Comparison of ENCODE assay signal across 8 cellular contexts in the genomic region with DNA sequence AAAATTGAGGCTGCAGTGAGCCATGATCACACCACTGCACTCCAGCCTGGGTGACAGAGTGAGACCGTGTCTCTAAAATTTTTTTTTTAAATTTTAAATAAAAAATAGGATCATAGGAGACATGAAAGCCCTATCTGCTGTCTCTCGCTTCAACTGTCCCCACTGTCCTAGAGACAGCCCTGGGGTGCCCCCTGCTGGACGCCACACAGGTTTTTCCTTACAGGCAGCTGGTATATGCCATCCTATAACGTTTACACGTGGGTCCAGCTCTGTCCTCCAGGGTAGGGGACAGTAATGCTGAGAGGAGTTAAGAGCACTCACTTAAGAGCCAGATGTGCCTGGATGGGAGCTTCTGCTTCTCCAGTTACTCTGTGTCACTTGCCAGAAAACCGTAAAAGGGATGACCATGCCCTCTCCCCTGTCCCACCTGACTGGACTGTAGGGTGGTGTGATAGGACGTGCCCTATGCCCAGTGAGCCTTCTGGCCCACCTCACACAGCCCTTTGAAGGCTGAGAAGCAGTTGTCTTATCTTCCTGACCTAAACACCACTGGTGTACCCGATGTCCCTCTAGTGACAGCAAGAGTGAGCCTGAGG. TPM values are rescaled to one million over a fixed set of nuclear protein-coding genes. Genes with fewer than 3 reads are reported as not detected.
DNase-seq lines count a peak whose midpoint lies in the region; ATAC-seq and TF ChIP-seq lines count a peak whose summit lies in the region.

No MANE protein-coding gene starts in this region.

- no peak overlapping the region for H2AK5ac ChIP-seq in trophoblast cell (ENCODE audit: low read length)

- H3K79me1 ChIP-seq in trophoblast cell (ENCODE audit: low read length) = no peaks in the 10 kb centered on the region

- H3K27me3 ChIP-seq in SJCRH30 (0 out of 2 replicates have a peak, but pooled peaks cover 13% of the 10 kb centered on the region), gastroesophageal sphincter (peaks cover 66% of the 10 kb centered on the region), trophoblast cell (ENCODE audit: insufficient read depth, low read length) (no peaks in the 10 kb centered on the region), upper lobe of left lung (peaks cover 0 to 10% (median 2%) of the 10 kb centered on the region in 4 donors)

- no peak overlapping the region for H3K4ac ChIP-seq in trophoblast cell (ENCODE audit: low read depth, low read length)

- no peak overlapping the region for H3K23ac ChIP-seq in trophoblast cell (ENCODE audit: low read length)

- 33 to 46% methylated on average over 3 to 7 of the region's 8 CpGs for WGBS in gastroesophageal sphincter (ENCODE audit: low coverage in 1 of 2), 2 donors
- WGBS in trophoblast cell (ENCODE audit: extremely low coverage, insufficient coverage, insufficient read length) = no CpG with 5 or more reads among the region's 8 CpGs
- WGBS in upper lobe of left lung, 2 donors = 27% methylated on average over 7 to 8 of the region's 8 CpGs

- H3K9me3 ChIP-seq in SJCRH30 (replicated peaks) (no peaks in the 10 kb centered on the region), gastroesophageal sphincter (no peaks in the 10 kb centered on the region), trophoblast cell (ENCODE audit: insufficient read depth, low read depth, low read length) (peaks cover 2% of the 10 kb centered on the region), upper lobe of left lung (no peaks in the 10 kb centered on the region)

- H2AFZ ChIP-seq in trophoblast cell (ENCODE audit: insufficient read depth, low read length, poor library complexity) = no peak overlapping the region

- no peak for ATAC-seq in gastroesophageal sphincter
- peak; percentile 52 to 54 for ATAC-seq in upper lobe of left lung (ENCODE audit: low FRiP score in 2 of 2)
- ATAC-seq in HG03045 (IDR thresholded peaks at IDR 0.05; ENCODE audit: unreplicated experiment) = no peak

- no peak overlapping the region for H4K8ac ChIP-seq in trophoblast cell (ENCODE audit: low read depth, low read length)

- TF ChIP-seq CTCF in gastroesophageal sphincter (IDR thresholded peaks at IDR 0.05) (peak in 3 of 4 experiments; percentile 42 to 73 (median 54)), upper lobe of left lung (IDR thresholded peaks at IDR 0.05) (peak; percentile 14 to 76 (median 57))

- no peak overlapping the region for H3K4me2 ChIP-seq in trophoblast cell (ENCODE audit: low read length)

- H3K36me3 ChIP-seq in SJCRH30 (no peaks in the 10 kb centered on the region), gastroesophageal sphincter (no peaks in the 10 kb centered on the region), trophoblast cell (ENCODE audit: control insufficient read depth in 1 of 2, insufficient read depth in 2 of 2, low read length in 2 of 2) (no peaks in the 10 kb centered on the region), upper lobe of left lung (no peaks in the 10 kb centered on the region)

- no peaks in the 10 kb centered on the region for H3K4me1 ChIP-seq in SJCRH30
- peaks cover 0 to 33% (median 18%) of the 10 kb centered on the region in 3 donors for H3K4me1 ChIP-seq in gastroesophageal sphincter
- peaks cover 0 to 5% of the 10 kb centered on the region in 2 experiments for H3K4me1 ChIP-seq in trophoblast cell (ENCODE audit: control insufficient read depth in 1 of 2, insufficient read depth in 2 of 2, low read length in 2 of 2)
- H3K4me1 ChIP-seq in upper lobe of left lung = peaks cover 22 to 27% (median 24%) of the 10 kb centered on the region in 4 donors

- H2BK120ac ChIP-seq in trophoblast cell (ENCODE audit: insufficient read depth, low read length, poor library complexity) = no peak overlapping the region

- TF ChIP-seq POLR2A in gastroesophageal sphincter (IDR thresholded peaks at IDR 0.05) = no peak
- no peak for TF ChIP-seq POLR2A in upper lobe of left lung (IDR thresholded peaks at IDR 0.05)

- H4K12ac ChIP-seq in trophoblast cell (ENCODE audit: low read depth, low read length) = no peak overlapping the region

- H2BK12ac ChIP-seq in trophoblast cell (ENCODE audit: low read length) = no peak overlapping the region

- no peak overlapping the region for H3K18ac ChIP-seq in trophoblast cell (ENCODE audit: low read length)

- H3K14ac ChIP-seq in trophoblast cell (ENCODE audit: low read length) = no peak overlapping the region

- no peak overlapping the region for H3K9ac ChIP-seq in trophoblast cell (ENCODE audit: low read length)

- H2BK5ac ChIP-seq in trophoblast cell (ENCODE audit: low read depth, low read length, poor library complexity) = no peak overlapping the region

- H3K79me2 ChIP-seq in trophoblast cell (ENCODE audit: control insufficient read depth, insufficient read depth, low read length, poor library complexity) = no peaks in the 10 kb centered on the region

- H3K4me3 ChIP-seq in SJCRH30 (no peak overlapping the region), gastroesophageal sphincter (no peak overlapping the region), trophoblast cell (ENCODE audit: low read depth, low read length) (no peak overlapping the region), upper lobe of left lung (no peak overlapping the region)

- peak; percentile 79 for DNase-seq in DMS153 treated with DMSO at 0.1 percent for 48 hours (lab: John Stamatoyannopoulos, UW; ENCODE audit: unreplicated experiment)
- DNase-seq in M059J (ENCODE audit: low read depth) = peak; percentile 74
- peak; percentile 87 to 93 for DNase-seq in SJCRH30
- DNase-seq in activated T-helper 9 cell treated with anti-CD3 and anti-CD28 coated beads, Interleukin-2, amount 50 U/mL, for 16 hours (ENCODE audit: low read depth) = peak; percentile 68
- peak; percentile 68 to 86 for DNase-seq in trophoblast cell
- DNase-seq in upper lobe of left lung = peak in 1 of 2 donors; percentile 69

- no peak overlapping the region for H3K27ac ChIP-seq in SJCRH30
- no peak overlapping the region for H3K27ac ChIP-seq in gastroesophageal sphincter
- no peak overlapping the region for H3K27ac ChIP-seq in trophoblast cell (ENCODE audit: low read depth, low read length)
- H3K27ac ChIP-seq in upper lobe of left lung = no peak overlapping the region

- no peak overlapping the region for H4K91ac ChIP-seq in trophoblast cell (ENCODE audit: low read depth, low read length)

- TF ChIP-seq EP300 in gastroesophageal sphincter (IDR thresholded peaks at IDR 0.05) = no peak
- no peak for TF ChIP-seq EP300 in upper lobe of left lung (IDR thresholded peaks at IDR 0.05)

RNA-seq across cellular contexts. Expression of gene FBXO2, which starts 8.5 kb away (rescaled TPM):
- total RNA-seq in M059J (2014; rRNA removed; shearing (Covaris generic)) = 2.7 and 7.5 TPM in 2 replicates
- total RNA-seq in SJCRH30 (2014; rRNA removed; shearing (Covaris generic)) = not detected in 2 replicates
- total RNA-seq in gastroesophageal sphincter (10 to 100 TPM in 1 of 4 donors, 1 to 10 TPM in 3; 4.7 to 12.5 (median 6.8) TPM), upper lobe of left lung (10 to 100 TPM in 5 of 6 donors, 1 to 10 TPM in 1; 8.2 to 18.0 (median 13.8) TPM)
- 35.7 and 37.3 TPM in 2 replicates for polyA plus RNA-seq in trophoblast cell (2013)

RNA-seq across cellular contexts. Expression of gene FBXO44, which starts 8.9 kb away (rescaled TPM):
- 7.5 and 13.3 TPM in 2 replicates for total RNA-seq in M059J (2014; rRNA removed; shearing (Covaris generic))
- total RNA-seq in SJCRH30 (2014; rRNA removed; shearing (Covaris generic)) = not detected in 2 replicates
- total RNA-seq in gastroesophageal sphincter = 10 to 100 TPM; 10.5 to 22.9 (median 17.2) TPM
- polyA plus RNA-seq in trophoblast cell (2013) = 12.1 and 12.9 TPM in 2 replicates
- total RNA-seq in upper lobe of left lung = 100 to 1,000 TPM in 1 of 6 donors, 10 to 100 TPM in 5; 14.7 to 114 (median 18.0) TPM

RNA-seq across cellular contexts. Expression of gene FBXO6, which starts 18.2 kb away (rescaled TPM):
- 11.0 and 12.2 TPM in 2 replicates for total RNA-seq in M059J (2014; rRNA removed; shearing (Covaris generic))
- not detected in 2 replicates for total RNA-seq in SJCRH30 (2014; rRNA removed; shearing (Covaris generic))
- total RNA-seq in gastroesophageal sphincter = 10 to 100 TPM; 17.0 to 20.7 (median 18.8) TPM
- polyA plus RNA-seq in trophoblast cell (2013) = 1.7 and 2.1 TPM in 2 replicates
- 10 to 100 TPM; 10.5 to 25.4 (median 16.4) TPM for total RNA-seq in upper lobe of left lung

RNA-seq across cellular contexts. Expression of gene MAD2L2, which starts 35.2 kb away (rescaled TPM):
- total RNA-seq in M059J (2014; rRNA removed; shearing (Covaris generic)) = 129 and 141 TPM in 2 replicates
- total RNA-seq in SJCRH30 (2014; rRNA removed; shearing (Covaris generic)) = 172 and 174 TPM in 2 replicates
- total RNA-seq in gastroesophageal sphincter (10 to 100 TPM; 19.4 to 43.7 (median 24.3) TPM), upper lobe of left lung (10 to 100 TPM; 20.3 to 38.8 (median 28.0) TPM)
- 33.2 and 36.9 TPM in 2 replicates for polyA plus RNA-seq in trophoblast cell (2013)

RNA-seq across cellular contexts. Expression of gene DRAXIN, which starts 45.7 kb away (rescaled TPM):
- total RNA-seq in M059J (2014; rRNA removed; shearing (Covaris generic)) = 0.12 and 0.25 TPM in 2 replicates
- total RNA-seq in SJCRH30 (2014; rRNA removed; shearing (Covaris generic)) = 7.1 and 8.0 TPM in 2 replicates
- under 1 TPM in 3 of 4 donors, not detected in 1; 0.08 to 0.16 (median 0.12) TPM for total RNA-seq in gastroesophageal sphincter
- polyA plus RNA-seq in trophoblast cell (2013) = 0.85 and 0.89 TPM in 2 replicates
- under 1 TPM in 2 of 6 donors, not detected in 4; 0.11 to 0.17 TPM for total RNA-seq in upper lobe of left lung

Comparison
In these comparisons a context has a peak if more than half of its experiments do, and no peak if none do; other contexts are left out.
1. ATAC-seq: peak in upper lobe of left lung (2 of 2); none in gastroesophageal sphincter (single experiment) and HG03045 (single experiment).
2. RNA of gene FBXO6, which starts 18.2 kb away (total RNA-seq): 17.0 to 20.7 TPM in gastroesophageal sphincter, 10.5 to 25.4 TPM in upper lobe of left lung and 11.0 to 12.2 TPM in M059J; not detected in SJCRH30; every median in the first group is over 10 times any median in the second.